Comparison of ENCODE assay signal across 1 cellular context in genomic region chr2:12083713-12084420, GRCh38.
TF ChIP-seq lines count a peak whose summit lies in the region.

No MANE protein-coding gene starts in this region.

TF ChIP-seq in SK-N-SH, 30 proteins besides CTCF, POLR2A, EP300 and RAD21 (continued from another document):
- TF ChIP-seq IRF3 (IDR thresholded peaks at IDR 0.05; ENCODE audit: low read depth, low read length) (no peak), FOXJ3 (CRISPR knock-in tag; IDR thresholded peaks at IDR 0.05) (no peak), USF1 (IDR thresholded peaks at IDR 0.05; ENCODE audit: borderline replicate concordance, low read depth) (no peak), USF2 (IDR thresholded peaks at IDR 0.05; ENCODE audit: borderline replicate concordance, low read depth, low read length) (no peak), GATA2 (CRISPR knock-in tag; IDR thresholded peaks at IDR 0.05) (no peak), NFIC (IDR thresholded peaks at IDR 0.05; ENCODE audit: borderline replicate concordance) (no peak), PBX3 (IDR thresholded peaks at IDR 0.05) (no peak)
